16 cellular contexts compared by ENCODE assay signal in the genomic region with DNA sequence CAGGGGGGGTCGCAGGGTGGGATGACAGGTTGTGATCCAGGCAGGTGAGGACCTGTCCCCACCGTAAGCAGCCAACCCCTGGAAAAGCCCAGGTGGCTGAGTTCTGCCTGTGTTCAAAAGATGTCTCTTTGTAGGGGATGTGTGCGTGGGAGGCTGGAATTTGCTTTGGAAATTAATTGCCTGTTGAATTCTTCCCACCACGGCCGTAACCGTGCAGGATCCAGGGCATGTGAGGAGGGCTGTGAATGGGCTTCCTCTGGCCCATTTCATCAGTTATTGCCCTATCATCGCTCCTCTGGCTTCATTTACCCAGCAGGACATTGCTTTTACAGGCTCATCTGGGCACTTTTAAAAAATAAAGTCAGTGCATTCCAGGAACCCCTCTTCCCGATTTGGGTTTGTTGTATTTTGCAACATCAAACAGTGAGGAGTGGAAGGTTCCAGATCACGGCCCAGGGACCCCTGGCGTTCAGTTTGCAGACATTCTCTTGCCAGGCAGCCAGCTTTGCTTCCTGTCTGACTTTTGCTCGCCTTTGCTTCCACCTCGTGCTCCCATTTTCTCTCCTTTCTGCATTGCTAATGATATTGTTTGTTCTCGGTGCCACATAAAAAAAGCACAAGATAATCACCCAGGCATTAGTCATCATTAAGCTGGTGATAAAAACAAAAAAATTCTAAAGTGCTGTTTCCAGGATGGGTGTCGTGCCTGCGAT.
"Had no signal": no experiment of that assay in that cellular context is flagged by ENCODE, and none has a peak within 500 bp of the region (broad histone marks: within the 10 kb centered on the region; RNA-seq: fewer than 3 reads in every experiment).

No MANE protein-coding gene starts in this region.

- DNase-seq: activated T-cell treated with anti-CD3 and anti-CD28 coated beads, Interleukin-2, amount 50 U/mL, for 1 hour; effector CD4-positive, alpha-beta T cell; gastrocnemius medialis; lower lobe of right lung; midbrain; naive B cell; right lobe of liver; spleen; stimulated activated CD4-positive, alpha-beta T cell treated with anti-CD3 and anti-CD28 coated beads, Interleukin-1b, Interleukin-23, amount 100 ng/mL, for 48 hours; stimulated activated naive B cell treated with anti-CD40 and anti-IgM and Interleukin-4, amounts not matched to agents 10 μg/mL and 1 μg/mL and 100 μg/mL, for 72 hours; substantia nigra; T-helper 17 cell had no signal

- H3K27ac ChIP-seq: breast epithelium, gastrocnemius medialis, lower lobe of right lung, right lobe of liver, spleen, upper lobe of left lung had no signal

- H3K9me3 ChIP-seq: breast epithelium, gastrocnemius medialis, lower lobe of right lung, right lobe of liver, spleen, upper lobe of left lung had no signal

- H3K9me3 Mint-ChIP-seq: activated naive CD4-positive, alpha-beta T cell treated with anti-CD3 and anti-CD28 coated beads, Interleukin-2, amount 50 U/mL, for 24 hours; naive B cell; stimulated activated naive B cell treated with anti-CD40 and anti-IgM and Interleukin-4, amounts not matched to agents 10 μg/mL and 1 μg/mL and 100 μg/mL, for 72 hours had no signal

- H3K36me3 ChIP-seq: breast epithelium, gastrocnemius medialis, lower lobe of right lung, right lobe of liver, spleen, upper lobe of left lung had no signal

- H3K27me3 Mint-ChIP-seq: activated naive CD4-positive, alpha-beta T cell treated with anti-CD3 and anti-CD28 coated beads, Interleukin-2, amount 50 U/mL, for 24 hours; naive B cell had no signal

- H3K4me1 ChIP-seq: breast epithelium, gastrocnemius medialis, lower lobe of right lung, right lobe of liver, spleen, upper lobe of left lung had no signal

- H3K27ac Mint-ChIP-seq: activated naive CD4-positive, alpha-beta T cell treated with anti-CD3 and anti-CD28 coated beads, Interleukin-2, amount 50 U/mL, for 24 hours; progenitor cell of endocrine pancreas; stimulated activated naive B cell treated with anti-CD40 and anti-IgM and Interleukin-4, amounts not matched to agents 10 μg/mL and 1 μg/mL and 100 μg/mL, for 72 hours; T-helper 17 cell had no signal

- H3K4me1 Mint-ChIP-seq: activated naive CD4-positive, alpha-beta T cell treated with anti-CD3 and anti-CD28 coated beads, Interleukin-2, amount 50 U/mL, for 24 hours; naive B cell; stimulated activated naive B cell treated with anti-CD40 and anti-IgM and Interleukin-4, amounts not matched to agents 10 μg/mL and 1 μg/mL and 100 μg/mL, for 72 hours had no signal

- H3K4me3 ChIP-seq: breast epithelium, gastrocnemius medialis, lower lobe of right lung, right lobe of liver, spleen, upper lobe of left lung had no signal

- H3K27me3 ChIP-seq: gastrocnemius medialis, right lobe of liver, upper lobe of left lung had no signal

- H3K4me3 Mint-ChIP-seq: activated naive CD4-positive, alpha-beta T cell treated with anti-CD3 and anti-CD28 coated beads, Interleukin-2, amount 50 U/mL, for 24 hours; naive B cell; stimulated activated naive B cell treated with anti-CD40 and anti-IgM and Interleukin-4, amounts not matched to agents 10 μg/mL and 1 μg/mL and 100 μg/mL, for 72 hours; T-helper 17 cell had no signal

- H3K36me3 Mint-ChIP-seq: activated naive CD4-positive, alpha-beta T cell treated with anti-CD3 and anti-CD28 coated beads, Interleukin-2, amount 50 U/mL, for 24 hours; naive B cell; stimulated activated naive B cell treated with anti-CD40 and anti-IgM and Interleukin-4, amounts not matched to agents 10 μg/mL and 1 μg/mL and 100 μg/mL, for 72 hours had no signal
